In genomic region chr1:11886986-11887665, GRCh38 we compare ENCODE assay signal across 25 cellular contexts. TPM values are rescaled to one million over a fixed set of nuclear protein-coding genes. Genes with fewer than 3 reads are reported as not detected.
"Had no signal": no experiment of that assay in that cellular context is flagged by ENCODE, and none has a peak within 500 bp of the region (broad histone marks: within the 10 kb centered on the region; RNA-seq: fewer than 3 reads in every experiment).

No MANE protein-coding gene starts in this region.

- H3K36me3 Mint-ChIP-seq: memory B cell had no signal

- ATAC-seq: activated CD4-positive, CD25-positive, alpha-beta regulatory T cell treated with anti-CD3 and anti-CD28 coated beads, Interleukin-2, amount 50 U/mL, for 24 hours; activated naive CD8-positive, alpha-beta T cell treated with anti-CD3 and anti-CD28 coated beads, Interleukin-2, amount 50 U/mL, for 24 hours; activated T-cell treated with anti-CD3 and anti-CD28 coated beads, Interleukin-2, amount 50 U/mL, for 4 hours; esophagus mucosa had no signal

- H3K9me3 ChIP-seq: thyroid gland had no signal

- DNase-seq: activated CD4-positive, alpha-beta T cell treated with anti-CD3 and anti-CD28 coated beads, Interleukin-2, amount 10 ng/mL, durations not matched to agents 7 days and 5 days; activated CD8-positive, alpha-beta memory T cell treated with anti-CD3 and anti-CD28 coated beads, Interleukin-2, amount 50 U/mL, for 4 hours; activated naive CD4-positive, alpha-beta T cell treated with anti-CD3 and anti-CD28 coated beads for 36 hours; activated naive CD8-positive, alpha-beta T cell treated with anti-CD3 and anti-CD28 coated beads, Interleukin-2, amount 50 U/mL, for 24 hours; activated T-cell treated with anti-CD3 and anti-CD28 coated beads, Interleukin-2, amount 50 U/mL, for 4 hours; brain microvascular endothelial cell; glutamatergic neuron; stimulated activated CD4-positive, alpha-beta T cell treated with anti-CD3 and anti-CD28 coated beads, Interleukin-12 subunit alpha, Interleukin-12 subunit beta, amount 100 ng/mL, for 4 hours; stimulated activated CD4-positive, alpha-beta T cell treated with anti-CD3 and anti-CD28 coated beads, Interleukin-1b, Interleukin-23, amount 100 ng/mL, for 48 hours; stimulated activated CD8-positive, alpha-beta memory T cell treated with anti-CD3 and anti-CD28 coated beads, Interleukin-4, amount 100 ng/mL, for 48 hours; stimulated activated naive CD4-positive, alpha-beta T cell; T1000 had no signal

- H3K4me3 ChIP-seq: coronary artery, thyroid gland had no signal

- H3K4me3 Mint-ChIP-seq: activated CD4-positive, alpha-beta T cell treated with anti-CD3 and anti-CD28 coated beads, Interleukin-2, amount 10 ng/mL, durations not matched to agents 7 days and 5 days; activated naive CD4-positive, alpha-beta T cell treated with anti-CD3 and anti-CD28 coated beads for 36 hours; activated naive CD8-positive, alpha-beta T cell treated with anti-CD3 and anti-CD28 coated beads, Interleukin-2, amount 50 U/mL, for 24 hours; activated T-cell treated with anti-CD3 and anti-CD28 coated beads, Interleukin-2, amount 50 U/mL, for 4 hours; memory B cell had no signal

- H3K9me3 Mint-ChIP-seq: activated CD4-positive, alpha-beta T cell treated with anti-CD3 and anti-CD28 coated beads, Interleukin-2, amount 10 ng/mL, durations not matched to agents 7 days and 5 days; activated naive CD4-positive, alpha-beta T cell treated with anti-CD3 and anti-CD28 coated beads for 36 hours; activated naive CD8-positive, alpha-beta T cell treated with anti-CD3 and anti-CD28 coated beads, Interleukin-2, amount 50 U/mL, for 24 hours; activated T-cell treated with anti-CD3 and anti-CD28 coated beads, Interleukin-2, amount 50 U/mL, for 4 hours; memory B cell had no signal

- H3K27ac ChIP-seq: brain microvascular endothelial cell, coronary artery had no signal

- H3K27me3 ChIP-seq: brain microvascular endothelial cell, thyroid gland had no signal

- H3K36me3 ChIP-seq: brain microvascular endothelial cell, thyroid gland had no signal

- H3K4me1 Mint-ChIP-seq: activated CD4-positive, alpha-beta T cell treated with anti-CD3 and anti-CD28 coated beads, Interleukin-2, amount 10 ng/mL, durations not matched to agents 7 days and 5 days; activated naive CD8-positive, alpha-beta T cell treated with anti-CD3 and anti-CD28 coated beads, Interleukin-2, amount 50 U/mL, for 24 hours had no signal

- H3K27ac Mint-ChIP-seq: activated CD4-positive, alpha-beta T cell treated with anti-CD3 and anti-CD28 coated beads, Interleukin-2, amount 10 ng/mL, durations not matched to agents 7 days and 5 days; activated naive CD4-positive, alpha-beta T cell treated with anti-CD3 and anti-CD28 coated beads for 36 hours; activated naive CD8-positive, alpha-beta T cell treated with anti-CD3 and anti-CD28 coated beads, Interleukin-2, amount 50 U/mL, for 24 hours; memory B cell had no signal

RNA-seq across cellular contexts. Expression of gene NPPB, which starts 28.4 kb away (rescaled TPM):
- total RNA-seq: activated CD4-positive, alpha-beta T cell treated with anti-CD3 and anti-CD28 coated beads, Interleukin-2, amount 10 ng/mL, durations not matched to agents 7 days and 5 days; activated naive CD4-positive, alpha-beta T cell treated with anti-CD3 and anti-CD28 coated beads for 36 hours; activated T-cell treated with anti-CD3 and anti-CD28 coated beads, Interleukin-2, amount 50 U/mL, for 4 hours; aorta; esophagus mucosa; liver; mononuclear cell; omental fat pad; T-helper 1 cell treated with Interleukin-12 subunit alpha and Interleukin-12 subunit beta and Interleukin-4 antibody, amounts not matched to agents 30 ng/mL and 1 ng/mL, for 36 hours; thyroid gland had no signal
- polyA plus RNA-seq: liver, neural cell had no signal

RNA-seq across cellular contexts. Expression of gene NPPA, which starts 39.5 kb away (rescaled TPM):
- total RNA-seq: activated CD4-positive, alpha-beta T cell treated with anti-CD3 and anti-CD28 coated beads, Interleukin-2, amount 10 ng/mL, durations not matched to agents 7 days and 5 days; activated naive CD4-positive, alpha-beta T cell treated with anti-CD3 and anti-CD28 coated beads for 36 hours; activated T-cell treated with anti-CD3 and anti-CD28 coated beads, Interleukin-2, amount 50 U/mL, for 4 hours; esophagus mucosa; fibroblast of villous mesenchyme; kidney epithelial cell; liver; mononuclear cell; omental fat pad; T-helper 1 cell treated with Interleukin-12 subunit alpha and Interleukin-12 subunit beta and Interleukin-4 antibody, amounts not matched to agents 30 ng/mL and 1 ng/mL, for 36 hours; thyroid gland had no signal
- polyA plus RNA-seq: neural cell had no signal
